In genomic region chr17:36148559-36149295, GRCh38 we compare ENCODE assay signal across 8 cellular contexts. TPM values are rescaled to one million over a fixed set of nuclear protein-coding genes. Genes with fewer than 3 reads are reported as not detected.
DNase-seq lines count a peak whose midpoint lies in the region; ATAC-seq and TF ChIP-seq lines count a peak whose summit lies in the region.

No MANE protein-coding gene starts in this region.

- H3K36me3 ChIP-seq in endodermal cell (ENCODE audit: control insufficient read depth, insufficient read depth, low read length) = no peaks in the 10 kb centered on the region

- H3K4me1 Mint-ChIP-seq in activated CD8-positive, alpha-beta memory T cell treated with anti-CD3 and anti-CD28 coated beads, Interleukin-2, amount 10 ng/mL, durations not matched to agents 7 days and 5 days = peaks cover 44% of the 10 kb centered on the region
- H3K4me1 Mint-ChIP-seq in endodermal cell = peaks cover 4% of the 10 kb centered on the region

- H3K27me3 Mint-ChIP-seq in activated CD8-positive, alpha-beta memory T cell treated with anti-CD3 and anti-CD28 coated beads, Interleukin-2, amount 10 ng/mL, durations not matched to agents 7 days and 5 days = peaks cover 17% of the 10 kb centered on the region
- H3K27me3 Mint-ChIP-seq in endodermal cell (ENCODE audit: insufficient read depth) = peaks cover 7% of the 10 kb centered on the region

- peak; percentile 77 for ATAC-seq in HG02759 (IDR thresholded peaks at IDR 0.05; ENCODE audit: unreplicated experiment)
- ATAC-seq in activated CD8-positive, alpha-beta memory T cell treated with anti-CD3 and anti-CD28 coated beads, Interleukin-2, amount 10 ng/mL, durations not matched to agents 7 days and 5 days = peak; percentile 95
- ATAC-seq in HG02588 (IDR thresholded peaks at IDR 0.05; ENCODE audit: unreplicated experiment) = no peak

- H3K9ac ChIP-seq in endodermal cell (ENCODE audit: extremely low read depth, low read length, poor library complexity, severe bottlenecking) = no peak overlapping the region

- peaks cover 1% of the 10 kb centered on the region for H3K36me3 Mint-ChIP-seq in activated CD8-positive, alpha-beta memory T cell treated with anti-CD3 and anti-CD28 coated beads, Interleukin-2, amount 10 ng/mL, durations not matched to agents 7 days and 5 days
- no peaks in the 10 kb centered on the region for H3K36me3 Mint-ChIP-seq in endodermal cell (ENCODE audit: low read depth)

- DNase-seq in EL (peak; percentile 51), NCI-H82 (lab: John Stamatoyannopoulos, UW) (peak; percentile 88), endodermal cell (peak; percentile 96), midbrain (lab: John Stamatoyannopoulos, UW) (peak; percentile 63)
- peak; percentile 81 for DNase-seq in activated CD8-positive, alpha-beta memory T cell treated with anti-CD3 and anti-CD28 coated beads, Interleukin-2, amount 10 ng/mL, durations not matched to agents 7 days and 5 days
- peak; percentile 18 to 26 for DNase-seq in stimulated activated CD8-positive, alpha-beta memory T cell treated with anti-CD3 and anti-CD28 coated beads, Interleukin-4, amount 100 ng/mL, for 4 hours (ENCODE audit: low read depth in 2 of 2, low spot score in 1 of 2)

- H3K4me3 Mint-ChIP-seq in activated CD8-positive, alpha-beta memory T cell treated with anti-CD3 and anti-CD28 coated beads, Interleukin-2, amount 10 ng/mL, durations not matched to agents 7 days and 5 days = peak overlapping the region; percentile 50
- H3K4me3 Mint-ChIP-seq in endodermal cell = no peak overlapping the region

- H3K27me3 ChIP-seq in endodermal cell (ENCODE audit: control insufficient read depth, insufficient read depth, low read length, poor library complexity, severe bottlenecking) = no peaks in the 10 kb centered on the region

- WGBS in endodermal cell (ENCODE audit: insufficient coverage in 1 of 2, insufficient read length in 1 of 2), 2 experiments = 28 to 40% methylated on average over 3 to 5 of the region's 6 CpGs

- CTCF ChIA-PET in activated CD8-positive, alpha-beta memory T cell treated with anti-CD3 and anti-CD28 coated beads, Interleukin-2, amount 10 ng/mL, durations not matched to agents 7 days and 5 days (lab: Charles Lee) = interaction anchor here (0.6 to 16.5 kb wide), 43 partner anchors 12 to 384 kb away, joined by 3 to 465 read pairs (median 4); partner anchors contain the start of genes CCL16, CCL23 and CCL3

- no peaks in the 10 kb centered on the region for H3K4me1 ChIP-seq in endodermal cell (ENCODE audit: control insufficient read depth, insufficient read depth, low read length)

- peak; percentile 100 for TF ChIP-seq CTCF in endodermal cell (conservative IDR thresholded peaks at IDR 0.05)

- H3K4me3 ChIP-seq in endodermal cell (ENCODE audit: low read length) = no peak overlapping the region

- no peaks in the 10 kb centered on the region for H3K9me3 ChIP-seq in endodermal cell (ENCODE audit: control insufficient read depth, low read length)

- H3K27ac Mint-ChIP-seq in activated CD8-positive, alpha-beta memory T cell treated with anti-CD3 and anti-CD28 coated beads, Interleukin-2, amount 10 ng/mL, durations not matched to agents 7 days and 5 days = peak overlapping the region; percentile 67
- no peak overlapping the region for H3K27ac Mint-ChIP-seq in endodermal cell

- no peak overlapping the region for H3K27ac ChIP-seq in endodermal cell (ENCODE audit: low read depth, low read length)

- H3K9me3 Mint-ChIP-seq in activated CD8-positive, alpha-beta memory T cell treated with anti-CD3 and anti-CD28 coated beads, Interleukin-2, amount 10 ng/mL, durations not matched to agents 7 days and 5 days (ENCODE audit: low read depth) = no peaks in the 10 kb centered on the region
- no peaks in the 10 kb centered on the region for H3K9me3 Mint-ChIP-seq in endodermal cell

RNA-seq across cellular contexts. Expression of gene TBC1D3B, which starts 27.7 kb away (rescaled TPM):
- total RNA-seq in activated CD8-positive, alpha-beta memory T cell treated with anti-CD3 and anti-CD28 coated beads, Interleukin-2, amount 10 ng/mL, durations not matched to agents 7 days and 5 days = 1 to 10 TPM; 5.8 to 9.9 TPM
- 10 to 100 TPM; 13.1 to 18.4 TPM for total RNA-seq in endodermal cell
- 2.9 TPM for polyA plus RNA-seq in endodermal cell (2013, experiment 1 of 2)
- polyA plus RNA-seq in endodermal cell (2013, experiment 2 of 2) = 4.7 TPM

RNA-seq across cellular contexts. Expression of gene CCL4, which starts 45.1 kb away (rescaled TPM):
- total RNA-seq in activated CD8-positive, alpha-beta memory T cell treated with anti-CD3 and anti-CD28 coated beads, Interleukin-2, amount 10 ng/mL, durations not matched to agents 7 days and 5 days = 100 to 1,000 TPM in 1 of 2 experiments, 10 to 100 TPM in 1; 66.7 to 367 TPM
- not detected for total RNA-seq in endodermal cell
- polyA plus RNA-seq in endodermal cell (2013, experiment 1 of 2) = not detected
- not detected for polyA plus RNA-seq in endodermal cell (2013, experiment 2 of 2)

RNA-seq across cellular contexts. Expression of gene CCL3L1, which starts 47.8 kb away (rescaled TPM):
- 10 to 100 TPM; 10.5 to 35.6 TPM for total RNA-seq in activated CD8-positive, alpha-beta memory T cell treated with anti-CD3 and anti-CD28 coated beads, Interleukin-2, amount 10 ng/mL, durations not matched to agents 7 days and 5 days
- total RNA-seq in endodermal cell = 1 to 10 TPM in 1 of 2 donors, under 1 TPM in 1; 0.35 to 2.0 TPM
- polyA plus RNA-seq in endodermal cell (2013, experiment 1 of 2) = not detected
- polyA plus RNA-seq in endodermal cell (2013, experiment 2 of 2) = not detected

RNA-seq across cellular contexts. Expression of gene CCL3, which starts 58.8 kb away (rescaled TPM):
- 100 to 1,000 TPM in 1 of 2 experiments, 10 to 100 TPM in 1; 77.2 to 634 TPM for total RNA-seq in activated CD8-positive, alpha-beta memory T cell treated with anti-CD3 and anti-CD28 coated beads, Interleukin-2, amount 10 ng/mL, durations not matched to agents 7 days and 5 days
- not detected for total RNA-seq in endodermal cell
- polyA plus RNA-seq in endodermal cell (2013, experiment 1 of 2) = not detected
- polyA plus RNA-seq in endodermal cell (2013, experiment 2 of 2) = not detected

Comparison
In these comparisons a context has a peak if more than half of its experiments do, and no peak if none do; other contexts are left out.
1. DNase-seq: peak in every context shown above with its lines; median percentile 96 in endodermal cell; 88 in NCI-H82; 81 in activated CD8-positive, alpha-beta memory T cell treated with anti-CD3 and anti-CD28 coated beads, Interleukin-2, amount 10 ng/mL, durations not matched to agents 7 days and 5 days; 63 in midbrain; 51 in EL; 22 in stimulated activated CD8-positive, alpha-beta memory T cell treated with anti-CD3 and anti-CD28 coated beads, Interleukin-4, amount 100 ng/mL, for 4 hours.
2. RNA of gene CCL4, which starts 45.1 kb away (total RNA-seq): 66.7 to 367 TPM in activated CD8-positive, alpha-beta memory T cell treated with anti-CD3 and anti-CD28 coated beads, Interleukin-2, amount 10 ng/mL, durations not matched to agents 7 days and 5 days; not detected in endodermal cell; every median in the first group is over 10 times any median in the second.